In genomic region chr9:89225587-89225986, GRCh38 we compare ENCODE assay signal across 21 cellular contexts. TPM values are rescaled to one million over a fixed set of nuclear protein-coding genes. Genes with fewer than 3 reads are reported as not detected.
DNase-seq lines count a peak whose midpoint lies in the region; TF ChIP-seq lines count a peak whose summit lies in the region.
"Had no signal": no experiment of that assay in that cellular context is flagged by ENCODE, and none has a peak within 500 bp of the region (broad histone marks: within the 10 kb centered on the region; RNA-seq: fewer than 3 reads in every experiment).

No MANE protein-coding gene starts in this region.

- no peaks in the 10 kb centered on the region for H3K4me1 Mint-ChIP-seq in activated T-helper 1 cell treated with anti-CD3 and anti-CD28 coated beads, Interleukin-12 subunit alpha, Interleukin-12 subunit beta, Interleukin-2, Interleukin-4 antibody, amounts not matched to agents 30 ng/mL and 10 ng/mL and 1 ng/mL, durations not matched to agents 14 hours and 24 hours and 36 hours (ENCODE audit: low read depth)
- H3K4me1 Mint-ChIP-seq: naive thymus-derived CD4-positive, alpha-beta T cell; T-helper 17 cell had no signal

- H3K36me3 ChIP-seq in HUES48 (ENCODE audit: control insufficient read depth, insufficient read depth, low read length): no peaks in the 10 kb centered on the region
- no peaks in the 10 kb centered on the region for H3K36me3 ChIP-seq in iPS-20b (ENCODE audit: insufficient read depth, low read depth, low read length)
- H3K36me3 ChIP-seq: adrenal gland, colonic mucosa, heart left ventricle, spleen had no signal

- H3K4me1 ChIP-seq in HUES48 (ENCODE audit: control insufficient read depth, insufficient read depth, low read length) (peaks cover 11% of the 10 kb centered on the region), iPS-20b (ENCODE audit: insufficient read depth, low read length) (peaks cover 17% of the 10 kb centered on the region; the same call in 1 of the 2 replicates)
- H3K4me1 ChIP-seq: adrenal gland, colonic mucosa, psoas muscle, spleen had no signal

- H3K9me3 ChIP-seq in HUES48 (ENCODE audit: control insufficient read depth, insufficient read depth, low read length) (no peaks in the 10 kb centered on the region), iPS-20b (ENCODE audit: insufficient read depth, low read depth, low read length) (no peaks in the 10 kb centered on the region)
- H3K9me3 ChIP-seq: adrenal gland, colonic mucosa, psoas muscle had no signal

- no peak overlapping the region for H3K4me3 ChIP-seq in HUES48 (ENCODE audit: low read depth, low read length)
- no peak overlapping the region for H3K4me3 ChIP-seq in iPS-20b (ENCODE audit: low read length)
- no peak overlapping the region for H3K4me3 ChIP-seq in retinal pigment epithelial cell (ENCODE audit: low read length)
- H3K4me3 ChIP-seq: adrenal gland, colonic mucosa, heart left ventricle, psoas muscle, spleen had no signal

- H3K27me3 ChIP-seq in HUES48 (ENCODE audit: control insufficient read depth, insufficient read depth, low read length) (no peaks in the 10 kb centered on the region), iPS-20b (ENCODE audit: insufficient read depth, low read length) (no peaks in the 10 kb centered on the region)
- H3K27me3 ChIP-seq: adrenal gland, colonic mucosa, heart left ventricle had no signal

- no peaks in the 10 kb centered on the region for H3K36me3 Mint-ChIP-seq in activated T-helper 1 cell treated with anti-CD3 and anti-CD28 coated beads, Interleukin-12 subunit alpha, Interleukin-12 subunit beta, Interleukin-2, Interleukin-4 antibody, amounts not matched to agents 30 ng/mL and 10 ng/mL and 1 ng/mL, durations not matched to agents 14 hours and 24 hours and 36 hours (ENCODE audit: low read depth)

- peaks cover 33% of the 10 kb centered on the region for H3K27me3 Mint-ChIP-seq in activated T-helper 1 cell treated with anti-CD3 and anti-CD28 coated beads, Interleukin-12 subunit alpha, Interleukin-12 subunit beta, Interleukin-2, Interleukin-4 antibody, amounts not matched to agents 30 ng/mL and 10 ng/mL and 1 ng/mL, durations not matched to agents 14 hours and 24 hours and 36 hours (ENCODE audit: insufficient read depth)

- no peak overlapping the region for H3K27ac Mint-ChIP-seq in activated T-helper 1 cell treated with anti-CD3 and anti-CD28 coated beads, Interleukin-12 subunit alpha, Interleukin-12 subunit beta, Interleukin-2, Interleukin-4 antibody, amounts not matched to agents 30 ng/mL and 10 ng/mL and 1 ng/mL, durations not matched to agents 14 hours and 24 hours and 36 hours
- H3K27ac Mint-ChIP-seq: activated T-cell treated with anti-CD3 and anti-CD28 coated beads, Interleukin-2, amount 50 U/mL, for 72 hours; naive thymus-derived CD4-positive, alpha-beta T cell; T-helper 17 cell had no signal

- intact Hi-C loops in activated T-helper 1 cell treated with anti-CD3 and anti-CD28 coated beads, Interleukin-12 subunit alpha, Interleukin-12 subunit beta, Interleukin-2, Interleukin-4 antibody, amounts not matched to agents 30 ng/mL and 10 ng/mL and 1 ng/mL, durations not matched to agents 14 hours and 24 hours and 36 hours (cut with micrococcal nuclease): loop anchor here (5.0 kb wide), 1 partner anchor 57 kb away; no protein-coding TSS in a partner anchor

- H3K4me3 Mint-ChIP-seq in activated T-helper 1 cell treated with anti-CD3 and anti-CD28 coated beads, Interleukin-12 subunit alpha, Interleukin-12 subunit beta, Interleukin-2, Interleukin-4 antibody, amounts not matched to agents 30 ng/mL and 10 ng/mL and 1 ng/mL, durations not matched to agents 14 hours and 24 hours and 36 hours: no peak overlapping the region
- H3K4me3 Mint-ChIP-seq: activated T-cell treated with anti-CD3 and anti-CD28 coated beads, Interleukin-2, amount 50 U/mL, for 72 hours; naive thymus-derived CD4-positive, alpha-beta T cell; T-helper 17 cell had no signal

- no peak overlapping the region for H3K9ac ChIP-seq in HUES48 (ENCODE audit: low read depth, low read length)
- H3K9ac ChIP-seq in iPS-20b (ENCODE audit: low read depth, low read length): peak overlapping the region; percentile 38; the same call in 1 of the 2 replicates

- H3K9me3 Mint-ChIP-seq in activated T-helper 1 cell treated with anti-CD3 and anti-CD28 coated beads, Interleukin-12 subunit alpha, Interleukin-12 subunit beta, Interleukin-2, Interleukin-4 antibody, amounts not matched to agents 30 ng/mL and 10 ng/mL and 1 ng/mL, durations not matched to agents 14 hours and 24 hours and 36 hours: peaks cover 4% of the 10 kb centered on the region

- DNase-seq in caudate nucleus (lab: John Stamatoyannopoulos, UW) (no peak), retinal pigment epithelial cell (ENCODE audit: low read depth) (no peak), NCI-H2081 treated with DMSO at 0.1 percent for 48 hours (lab: John Stamatoyannopoulos, UW) (no peak), LoVo (ENCODE audit: low spot score) (no peak)
- DNase-seq in activated T-helper 1 cell treated with anti-CD3 and anti-CD28 coated beads, Interleukin-12 subunit alpha, Interleukin-12 subunit beta, Interleukin-2, Interleukin-4 antibody, amounts not matched to agents 30 ng/mL and 10 ng/mL and 1 ng/mL, durations not matched to agents 14 hours and 24 hours and 36 hours (ENCODE audit: low spot score): no peak
- DNase-seq: activated T-cell treated with anti-CD3 and anti-CD28 coated beads, Interleukin-2, amount 50 U/mL, for 72 hours; colonic mucosa; heart left ventricle; KBM-7; naive thymus-derived CD4-positive, alpha-beta T cell; NCI-H2029 treated with DMSO at 0.1 percent for 48 hours; NCI-H524; psoas muscle; SIG-M5; spleen; T-helper 17 cell had no signal

- H3K27ac ChIP-seq in HUES48 (ENCODE audit: low read depth, low read length): peak overlapping the region; percentile 7
- peak overlapping the region; percentile 26 for H3K27ac ChIP-seq in caudate nucleus (ENCODE audit: low read depth, low read length)
- peak overlapping the region; percentile 33 for H3K27ac ChIP-seq in iPS-20b (ENCODE audit: low read length)
- H3K27ac ChIP-seq: adrenal gland, colonic mucosa, heart left ventricle, HL-60, psoas muscle, spleen, VCaP had no signal

- TF ChIP-seq CTCF in retinal pigment epithelial cell (conservative IDR thresholded peaks at IDR 0.05; ENCODE audit: low read depth, low read length): peak; percentile 43

RNA-seq across cellular contexts. Expression of gene SHC3, which starts 47.0 kb away (rescaled TPM):
- not detected in 2 replicates for total RNA-seq in activated T-helper 1 cell treated with anti-CD3 and anti-CD28 coated beads, Interleukin-12 subunit alpha, Interleukin-12 subunit beta, Interleukin-2, Interleukin-4 antibody, amounts not matched to agents 30 ng/mL and 10 ng/mL and 1 ng/mL, durations not matched to agents 14 hours and 24 hours and 36 hours
- total RNA-seq: activated T-cell treated with anti-CD3 and anti-CD28 coated beads, Interleukin-2, amount 50 U/mL, for 72 hours; T-helper 17 cell had no signal
